In the genomic region with DNA sequence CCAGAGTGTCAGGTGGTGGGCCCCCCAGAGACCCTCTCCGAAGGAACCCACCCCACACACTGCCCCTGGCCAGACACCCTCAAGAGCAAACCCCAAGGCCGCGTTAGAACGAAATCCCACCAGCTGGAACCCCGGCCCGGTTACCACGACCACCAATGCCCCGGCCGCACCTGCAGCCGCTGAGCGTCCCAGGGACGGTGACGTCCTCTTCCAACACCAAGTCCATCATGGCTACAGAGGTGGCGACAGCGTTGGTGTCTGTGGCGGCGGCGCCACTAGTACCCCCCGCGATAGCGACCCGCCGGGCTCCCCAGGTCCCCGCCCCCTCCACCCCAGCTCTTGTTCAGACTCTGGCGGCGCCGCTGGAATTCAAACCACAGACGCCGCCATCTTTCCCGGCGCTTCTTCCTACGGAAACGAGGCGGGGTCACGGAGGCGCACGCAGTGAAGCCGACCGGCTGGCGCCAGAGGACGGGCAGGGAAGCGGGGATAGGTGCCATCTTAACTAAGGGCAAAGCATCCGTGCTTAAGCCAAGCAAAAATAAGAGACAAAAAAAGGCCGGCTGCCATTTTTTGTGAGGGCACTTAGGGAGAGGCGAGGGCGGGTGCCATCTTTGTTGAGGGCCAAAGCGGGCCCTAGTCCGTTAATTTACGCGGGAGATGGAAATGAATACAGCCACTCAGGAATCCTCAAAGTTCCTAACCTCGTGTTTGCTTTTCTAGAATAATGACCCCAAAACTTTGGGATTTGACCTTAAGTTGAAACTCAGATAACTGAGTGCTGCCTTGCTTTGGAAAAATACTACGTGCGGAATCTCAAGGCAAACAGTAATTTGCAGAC, we compare ENCODE assay signal across 1 cellular context.
A peak's percentile ranks its signal among the peaks of the same experiment; 100 is the strongest.
TF ChIP-seq lines count a peak whose summit lies in the region.

A gene (minus strand): TSS at position 418 of the 841 bp plus-strand sequence. CDS start 189 bp downstream, at position 229.

TF ChIP-seq in K562, 482 proteins besides CTCF, POLR2A, EP300 and RAD21 (continued from another document and continues in another):
- TF ChIP-seq, protein P1, sequence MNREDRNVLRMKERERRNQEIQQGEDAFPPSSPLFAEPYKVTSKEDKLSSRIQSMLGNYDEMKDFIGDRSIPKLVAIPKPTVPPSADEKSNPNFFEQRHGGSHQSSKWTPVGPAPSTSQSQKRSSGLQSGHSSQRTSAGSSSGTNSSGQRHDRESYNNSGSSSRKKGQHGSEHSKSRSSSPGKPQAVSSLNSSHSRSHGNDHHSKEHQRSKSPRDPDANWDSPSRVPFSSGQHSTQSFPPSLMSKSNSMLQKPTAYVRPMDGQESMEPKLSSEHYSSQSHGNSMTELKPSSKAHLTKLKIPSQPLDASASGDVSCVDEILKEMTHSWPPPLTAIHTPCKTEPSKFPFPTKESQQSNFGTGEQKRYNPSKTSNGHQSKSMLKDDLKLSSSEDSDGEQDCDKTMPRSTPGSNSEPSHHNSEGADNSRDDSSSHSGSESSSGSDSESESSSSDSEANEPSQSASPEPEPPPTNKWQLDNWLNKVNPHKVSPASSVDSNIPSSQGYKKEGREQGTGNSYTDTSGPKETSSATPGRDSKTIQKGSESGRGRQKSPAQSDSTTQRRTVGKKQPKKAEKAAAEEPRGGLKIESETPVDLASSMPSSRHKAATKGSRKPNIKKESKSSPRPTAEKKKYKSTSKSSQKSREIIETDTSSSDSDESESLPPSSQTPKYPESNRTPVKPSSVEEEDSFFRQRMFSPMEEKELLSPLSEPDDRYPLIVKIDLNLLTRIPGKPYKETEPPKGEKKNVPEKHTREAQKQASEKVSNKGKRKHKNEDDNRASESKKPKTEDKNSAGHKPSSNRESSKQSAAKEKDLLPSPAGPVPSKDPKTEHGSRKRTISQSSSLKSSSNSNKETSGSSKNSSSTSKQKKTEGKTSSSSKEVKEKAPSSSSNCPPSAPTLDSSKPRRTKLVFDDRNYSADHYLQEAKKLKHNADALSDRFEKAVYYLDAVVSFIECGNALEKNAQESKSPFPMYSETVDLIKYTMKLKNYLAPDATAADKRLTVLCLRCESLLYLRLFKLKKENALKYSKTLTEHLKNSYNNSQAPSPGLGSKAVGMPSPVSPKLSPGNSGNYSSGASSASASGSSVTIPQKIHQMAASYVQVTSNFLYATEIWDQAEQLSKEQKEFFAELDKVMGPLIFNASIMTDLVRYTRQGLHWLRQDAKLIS (CRISPR knock-in tag; IDR thresholded peaks at IDR 0.05) = no peak; the same call in 1 of the 2 replicates
- TF ChIP-seq ZNF253 (CRISPR knock-in tag; conservative IDR thresholded peaks at IDR 0.05) = no peak
- TF ChIP-seq, protein P2, sequence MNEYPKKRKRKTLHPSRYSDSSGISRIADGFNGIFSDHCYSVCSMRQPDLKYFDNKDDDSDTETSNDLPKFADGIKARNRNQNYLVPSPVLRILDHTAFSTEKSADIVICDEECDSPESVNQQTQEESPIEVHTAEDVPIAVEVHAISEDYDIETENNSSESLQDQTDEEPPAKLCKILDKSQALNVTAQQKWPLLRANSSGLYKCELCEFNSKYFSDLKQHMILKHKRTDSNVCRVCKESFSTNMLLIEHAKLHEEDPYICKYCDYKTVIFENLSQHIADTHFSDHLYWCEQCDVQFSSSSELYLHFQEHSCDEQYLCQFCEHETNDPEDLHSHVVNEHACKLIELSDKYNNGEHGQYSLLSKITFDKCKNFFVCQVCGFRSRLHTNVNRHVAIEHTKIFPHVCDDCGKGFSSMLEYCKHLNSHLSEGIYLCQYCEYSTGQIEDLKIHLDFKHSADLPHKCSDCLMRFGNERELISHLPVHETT (CRISPR knock-in tag; conservative IDR thresholded peaks at IDR 0.05 in 1 of 2, IDR thresholded peaks at IDR 0.05 in 1 of 2) = peak in 1 of 2 experiments; percentile 95; a peak in 2 of 4 replicates
- TF ChIP-seq CXXC5 (CRISPR knock-in tag; IDR thresholded peaks at IDR 0.05) = peak; percentile 100
- no peak for TF ChIP-seq ZNF232 (CRISPR knock-in tag; IDR thresholded peaks at IDR 0.05)
- TF ChIP-seq KLF1 (tag; IDR thresholded peaks at IDR 0.05) = peak; percentile 67; the same call in 1 of the 2 replicates
- no peak for TF ChIP-seq SPI1 (IDR thresholded peaks at IDR 0.05; ENCODE audit: borderline replicate concordance, low read depth, low read length)
- TF ChIP-seq, protein P3, sequence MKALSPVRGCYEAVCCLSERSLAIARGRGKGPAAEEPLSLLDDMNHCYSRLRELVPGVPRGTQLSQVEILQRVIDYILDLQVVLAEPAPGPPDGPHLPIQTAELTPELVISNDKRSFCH (CRISPR knock-in tag; IDR thresholded peaks at IDR 0.05) = no peak
- TF ChIP-seq, protein P3 (tag; IDR thresholded peaks at IDR 0.05) = peak; percentile 97; the same call in 1 of the 2 replicates
- TF ChIP-seq, protein P4, sequence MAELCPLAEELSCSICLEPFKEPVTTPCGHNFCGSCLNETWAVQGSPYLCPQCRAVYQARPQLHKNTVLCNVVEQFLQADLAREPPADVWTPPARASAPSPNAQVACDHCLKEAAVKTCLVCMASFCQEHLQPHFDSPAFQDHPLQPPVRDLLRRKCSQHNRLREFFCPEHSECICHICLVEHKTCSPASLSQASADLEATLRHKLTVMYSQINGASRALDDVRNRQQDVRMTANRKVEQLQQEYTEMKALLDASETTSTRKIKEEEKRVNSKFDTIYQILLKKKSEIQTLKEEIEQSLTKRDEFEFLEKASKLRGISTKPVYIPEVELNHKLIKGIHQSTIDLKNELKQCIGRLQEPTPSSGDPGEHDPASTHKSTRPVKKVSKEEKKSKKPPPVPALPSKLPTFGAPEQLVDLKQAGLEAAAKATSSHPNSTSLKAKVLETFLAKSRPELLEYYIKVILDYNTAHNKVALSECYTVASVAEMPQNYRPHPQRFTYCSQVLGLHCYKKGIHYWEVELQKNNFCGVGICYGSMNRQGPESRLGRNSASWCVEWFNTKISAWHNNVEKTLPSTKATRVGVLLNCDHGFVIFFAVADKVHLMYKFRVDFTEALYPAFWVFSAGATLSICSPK (IDR thresholded peaks at IDR 0.05; ENCODE audit: borderline replicate concordance) = no peak
- TF ChIP-seq, protein P5, sequence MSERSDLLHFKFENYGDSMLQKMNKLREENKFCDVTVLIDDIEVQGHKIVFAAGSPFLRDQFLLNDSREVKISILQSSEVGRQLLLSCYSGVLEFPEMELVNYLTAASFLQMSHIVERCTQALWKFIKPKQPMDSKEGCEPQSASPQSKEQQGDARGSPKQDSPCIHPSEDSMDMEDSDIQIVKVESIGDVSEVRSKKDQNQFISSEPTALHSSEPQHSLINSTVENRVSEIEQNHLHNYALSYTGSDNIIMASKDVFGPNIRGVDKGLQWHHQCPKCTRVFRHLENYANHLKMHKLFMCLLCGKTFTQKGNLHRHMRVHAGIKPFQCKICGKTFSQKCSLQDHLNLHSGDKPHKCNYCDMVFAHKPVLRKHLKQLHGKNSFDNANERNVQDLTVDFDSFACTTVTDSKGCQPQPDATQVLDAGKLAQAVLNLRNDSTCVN (CRISPR knock-in tag; IDR thresholded peaks at IDR 0.05) = no peak
- TF ChIP-seq ZNF444 (CRISPR knock-in tag; IDR thresholded peaks at IDR 0.05) = 0 out of 2 replicates have a peak, but pooled peaks have one; percentile 28
- TF ChIP-seq HCFC1 (IDR thresholded peaks at IDR 0.05; ENCODE audit: low read depth, low read length) = peak; percentile 95
- no peak for TF ChIP-seq KLF10 (CRISPR knock-in tag; IDR thresholded peaks at IDR 0.05)
- TF ChIP-seq ZNF217 (CRISPR knock-in tag; IDR thresholded peaks at IDR 0.05) = no peak
- no peak; a peak in 1 of 4 replicates for TF ChIP-seq SIN3A (IDR thresholded peaks at IDR 0.05; ENCODE audit: borderline replicate concordance in 2 of 2, control insufficient read depth in 1 of 2, low read depth in 2 of 2, low read length in 2 of 2)
- TF ChIP-seq, protein P6, sequence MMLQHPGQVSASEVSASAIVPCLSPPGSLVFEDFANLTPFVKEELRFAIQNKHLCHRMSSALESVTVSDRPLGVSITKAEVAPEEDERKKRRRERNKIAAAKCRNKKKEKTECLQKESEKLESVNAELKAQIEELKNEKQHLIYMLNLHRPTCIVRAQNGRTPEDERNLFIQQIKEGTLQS (IDR thresholded peaks at IDR 0.05) = no peak
- TF ChIP-seq, protein P6 (CRISPR knock-in tag; conservative IDR thresholded peaks at IDR 0.05) = no peak
- TF ChIP-seq, protein P7, sequence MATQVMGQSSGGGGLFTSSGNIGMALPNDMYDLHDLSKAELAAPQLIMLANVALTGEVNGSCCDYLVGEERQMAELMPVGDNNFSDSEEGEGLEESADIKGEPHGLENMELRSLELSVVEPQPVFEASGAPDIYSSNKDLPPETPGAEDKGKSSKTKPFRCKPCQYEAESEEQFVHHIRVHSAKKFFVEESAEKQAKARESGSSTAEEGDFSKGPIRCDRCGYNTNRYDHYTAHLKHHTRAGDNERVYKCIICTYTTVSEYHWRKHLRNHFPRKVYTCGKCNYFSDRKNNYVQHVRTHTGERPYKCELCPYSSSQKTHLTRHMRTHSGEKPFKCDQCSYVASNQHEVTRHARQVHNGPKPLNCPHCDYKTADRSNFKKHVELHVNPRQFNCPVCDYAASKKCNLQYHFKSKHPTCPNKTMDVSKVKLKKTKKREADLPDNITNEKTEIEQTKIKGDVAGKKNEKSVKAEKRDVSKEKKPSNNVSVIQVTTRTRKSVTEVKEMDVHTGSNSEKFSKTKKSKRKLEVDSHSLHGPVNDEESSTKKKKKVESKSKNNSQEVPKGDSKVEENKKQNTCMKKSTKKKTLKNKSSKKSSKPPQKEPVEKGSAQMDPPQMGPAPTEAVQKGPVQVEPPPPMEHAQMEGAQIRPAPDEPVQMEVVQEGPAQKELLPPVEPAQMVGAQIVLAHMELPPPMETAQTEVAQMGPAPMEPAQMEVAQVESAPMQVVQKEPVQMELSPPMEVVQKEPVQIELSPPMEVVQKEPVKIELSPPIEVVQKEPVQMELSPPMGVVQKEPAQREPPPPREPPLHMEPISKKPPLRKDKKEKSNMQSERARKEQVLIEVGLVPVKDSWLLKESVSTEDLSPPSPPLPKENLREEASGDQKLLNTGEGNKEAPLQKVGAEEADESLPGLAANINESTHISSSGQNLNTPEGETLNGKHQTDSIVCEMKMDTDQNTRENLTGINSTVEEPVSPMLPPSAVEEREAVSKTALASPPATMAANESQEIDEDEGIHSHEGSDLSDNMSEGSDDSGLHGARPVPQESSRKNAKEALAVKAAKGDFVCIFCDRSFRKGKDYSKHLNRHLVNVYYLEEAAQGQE (CRISPR knock-in tag; IDR thresholded peaks at IDR 0.05; ENCODE audit: low read depth) = peak; percentile 79; the same call in 1 of the 2 replicates
- no peak for TF ChIP-seq PHB2 (IDR thresholded peaks at IDR 0.05; ENCODE audit: low read depth)
- TF ChIP-seq CTBP1 (IDR thresholded peaks at IDR 0.05; ENCODE audit: borderline replicate concordance) = peak; percentile 43; the same call in 1 of the 2 replicates
- 0 out of 2 replicates have a peak, but pooled peaks have one; percentile 30 for TF ChIP-seq RHOXF2B (CRISPR knock-in tag; conservative IDR thresholded peaks at IDR 0.05)
- peak; percentile 45; the same call in 1 of the 2 replicates for TF ChIP-seq ETV5 (CRISPR knock-in tag; IDR thresholded peaks at IDR 0.05; ENCODE audit: low read depth)
- no peak for TF ChIP-seq XRCC3 (IDR thresholded peaks at IDR 0.05)
- no peak for TF ChIP-seq FOXJ2 (tag; IDR thresholded peaks at IDR 0.05)
- TF ChIP-seq ARNT (IDR thresholded peaks at IDR 0.05) = peak; percentile 53 to 76; a peak in 2 of 4 replicates
- TF ChIP-seq, protein P8, sequence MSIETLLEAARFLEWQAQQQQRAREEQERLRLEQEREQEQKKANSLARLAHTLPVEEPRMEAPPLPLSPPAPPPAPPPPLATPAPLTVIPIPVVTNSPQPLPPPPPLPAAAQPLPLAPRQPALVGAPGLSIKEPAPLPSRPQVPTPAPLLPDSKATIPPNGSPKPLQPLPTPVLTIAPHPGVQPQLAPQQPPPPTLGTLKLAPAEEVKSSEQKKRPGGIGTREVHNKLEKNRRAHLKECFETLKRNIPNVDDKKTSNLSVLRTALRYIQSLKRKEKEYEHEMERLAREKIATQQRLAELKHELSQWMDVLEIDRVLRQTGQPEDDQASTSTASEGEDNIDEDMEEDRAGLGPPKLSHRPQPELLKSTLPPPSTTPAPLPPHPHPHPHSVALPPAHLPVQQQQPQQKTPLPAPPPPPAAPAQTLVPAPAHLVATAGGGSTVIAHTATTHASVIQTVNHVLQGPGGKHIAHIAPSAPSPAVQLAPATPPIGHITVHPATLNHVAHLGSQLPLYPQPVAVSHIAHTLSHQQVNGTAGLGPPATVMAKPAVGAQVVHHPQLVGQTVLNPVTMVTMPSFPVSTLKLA (conservative IDR thresholded peaks at IDR 0.05) = peak; percentile 73 to 88
- TF ChIP-seq ETV1 (tag; conservative IDR thresholded peaks at IDR 0.05; ENCODE audit: low read depth) = peak; percentile 21; the same call in 1 of the 2 replicates
